ENCODE assay signal across 1 cellular context in genomic region chr18:21600526-21601410, GRCh38.
TF ChIP-seq lines count a peak whose summit lies in the region.

Gene ESCO1 (minus strand): TSS chr18:21600704. CDS start chr18:21574843, 25,861 bp downstream.

TF ChIP-seq in HepG2, 621 proteins besides CTCF, POLR2A, EP300 and RAD21 (continued from another document and continues in another):
- TF ChIP-seq TP53 (CRISPR knock-in tag; conservative IDR thresholded peaks at IDR 0.05) (peak; percentile 70; the same call in 1 of the 2 replicates), ZSCAN21 (CRISPR knock-in tag; IDR thresholded peaks at IDR 0.05; ENCODE audit: borderline replicate concordance) (peak; percentile 93), ARID2 (CRISPR knock-in tag; IDR thresholded peaks at IDR 0.05; ENCODE audit: borderline replicate concordance) (peak; percentile 89), PRDM15 (CRISPR knock-in tag; IDR thresholded peaks at IDR 0.05) (peak; percentile 28; the same call in 1 of the 2 replicates), ZSCAN9 (CRISPR knock-in tag; IDR thresholded peaks at IDR 0.05; ENCODE audit: borderline replicate concordance) (0 out of 2 replicates have a peak, but pooled peaks have one; percentile 23), ZNF451 (CRISPR knock-in tag; IDR thresholded peaks at IDR 0.05) (peak; percentile 94), SAFB2 (CRISPR knock-in tag; IDR thresholded peaks at IDR 0.05; ENCODE audit: borderline replicate concordance, low read depth) (peak; percentile 96), ZNF580 (CRISPR knock-in tag; IDR thresholded peaks at IDR 0.05; ENCODE audit: borderline replicate concordance, low read depth) (peak; percentile 86; the same call in 1 of the 2 replicates), ZFP1 (CRISPR knock-in tag; IDR thresholded peaks at IDR 0.05) (no peak; the same call in none of the 2 replicates), THAP7 (CRISPR knock-in tag; IDR thresholded peaks at IDR 0.05) (no peak), HMGXB4 (CRISPR knock-in tag; IDR thresholded peaks at IDR 0.05; ENCODE audit: borderline replicate concordance in 1 of 2, low read depth in 1 of 2) (peak; percentile 95 to 97), TMF1 (CRISPR knock-in tag; IDR thresholded peaks at IDR 0.05; ENCODE audit: low read depth) (peak; percentile 77; the same call in 1 of the 2 replicates), ZNF496 (CRISPR knock-in tag; IDR thresholded peaks at IDR 0.05; ENCODE audit: insufficient replicate concordance) (no peak), ZNF441 (CRISPR knock-in tag; IDR thresholded peaks at IDR 0.05; ENCODE audit: borderline replicate concordance) (peak; percentile 86; the same call in 1 of the 2 replicates), ZFP37 (CRISPR knock-in tag; IDR thresholded peaks at IDR 0.05; ENCODE audit: borderline replicate concordance) (no peak), SSRP1 (CRISPR knock-in tag; IDR thresholded peaks at IDR 0.05) (peak; percentile 51; the same call in 1 of the 2 replicates), ZNF367 (CRISPR knock-in tag; IDR thresholded peaks at IDR 0.05; ENCODE audit: borderline replicate concordance) (no peak; the same call in 1 of the 2 replicates), GABPA (IDR thresholded peaks at IDR 0.05; ENCODE audit: low read depth, low read length) (peak; percentile 67), GABPA (CRISPR knock-in tag; IDR thresholded peaks at IDR 0.05; ENCODE audit: low read depth) (peak; percentile 91), HIVEP1 (CRISPR knock-in tag; IDR thresholded peaks at IDR 0.05) (peak; percentile 94), MEF2D (CRISPR knock-in tag; IDR thresholded peaks at IDR 0.05) (peak; percentile 78; the same call in 1 of the 2 replicates), NBN (conservative IDR thresholded peaks at IDR 0.05) (no peak), KAT8 (CRISPR knock-in tag; IDR thresholded peaks at IDR 0.05) (peak; percentile 92), CCAR2 (optimal IDR thresholded peaks at IDR 0.05; ENCODE audit: low read depth, low read length) (no peak), KAT7 (CRISPR knock-in tag; IDR thresholded peaks at IDR 0.05; ENCODE audit: borderline replicate concordance) (no peak; the same call in 1 of the 2 replicates), HBP1 (CRISPR knock-in tag; IDR thresholded peaks at IDR 0.05; ENCODE audit: low read depth) (peak; percentile 89), CEBPZ (IDR thresholded peaks at IDR 0.05; ENCODE audit: low read length) (no peak), SKIL (CRISPR knock-in tag; IDR thresholded peaks at IDR 0.05; ENCODE audit: borderline replicate concordance) (peak; percentile 89; the same call in 1 of the 2 replicates), ZNF136 (CRISPR knock-in tag; IDR thresholded peaks at IDR 0.05; ENCODE audit: low read depth) (no peak), ZBTB38 (CRISPR knock-in tag; IDR thresholded peaks at IDR 0.05) (peak; percentile 94), MEIS2 (CRISPR knock-in tag; IDR thresholded peaks at IDR 0.05) (peak; percentile 83; the same call in 1 of the 2 replicates), JUN (CRISPR knock-in tag; IDR thresholded peaks at IDR 0.05) (peak; percentile 88; the same call in 1 of the 2 replicates), ZNF569 (CRISPR knock-in tag; IDR thresholded peaks at IDR 0.05; ENCODE audit: borderline replicate concordance) (peak; percentile 99; the same call in 1 of the 2 replicates), DMTF1 (CRISPR knock-in tag; IDR thresholded peaks at IDR 0.05) (peak; percentile 98; the same call in 1 of the 2 replicates), ZNF570 (CRISPR knock-in tag; IDR thresholded peaks at IDR 0.05; ENCODE audit: borderline replicate concordance) (no peak), TEAD2 (CRISPR knock-in tag; IDR thresholded peaks at IDR 0.05) (no peak), ETV6 (CRISPR knock-in tag; conservative IDR thresholded peaks at IDR 0.05) (peak; percentile 44; the same call in 1 of the 2 replicates), TRAFD1 (CRISPR knock-in tag; IDR thresholded peaks at IDR 0.05; ENCODE audit: borderline replicate concordance) (peak; percentile 82; the same call in 1 of the 2 replicates), BORCS8-MEF2B (CRISPR knock-in tag; IDR thresholded peaks at IDR 0.05) (peak; percentile 82), AGO1 (IDR thresholded peaks at IDR 0.05; ENCODE audit: low read depth, low read length, poor library complexity, severe bottlenecking) (peak; percentile 55), ZFP41 (CRISPR knock-in tag; IDR thresholded peaks at IDR 0.05; ENCODE audit: borderline replicate concordance) (no peak), HDAC6 (IDR thresholded peaks at IDR 0.05; ENCODE audit: low read depth, low read length) (no peak), ZNF20 (CRISPR knock-in tag; IDR thresholded peaks at IDR 0.05) (no peak)
